8 cellular contexts compared by ENCODE assay signal in the genomic region with DNA sequence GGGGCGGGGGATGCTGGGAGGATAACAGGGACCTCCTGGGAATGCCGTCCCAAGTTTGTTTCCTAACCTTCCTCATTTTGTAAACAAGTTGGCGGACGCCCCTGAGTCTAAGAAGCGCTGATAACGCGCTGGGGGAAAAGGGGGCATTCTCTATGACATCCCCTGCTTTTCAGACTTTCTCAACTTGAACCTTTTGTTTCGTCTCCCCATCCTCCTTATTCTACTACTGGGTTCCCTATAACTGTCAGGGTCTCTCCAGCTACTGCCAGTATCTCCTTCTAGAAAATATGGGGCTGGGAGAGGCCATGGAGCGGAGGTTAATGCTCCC. TPM values are rescaled to one million over a fixed set of nuclear protein-coding genes. Genes with fewer than 3 reads are reported as not detected.
DNase-seq lines count a peak whose midpoint lies in the region; ATAC-seq, FAIRE-seq and TF ChIP-seq lines count a peak whose summit lies in the region.

No MANE protein-coding gene starts in this region.

- FAIRE-seq in endothelial cell of umbilical vein (lab: Jason Lieb, UNC), result no peak

- H3K9me2 ChIP-seq in OCI-LY7 (ENCODE audit: insufficient read depth, low read length), result no peaks in the 10 kb centered on the region

- intact Hi-C loops in CD4-positive, alpha-beta T cell (cut with DNase I, micrococcal nuclease), result loop anchor here (2.0 to 5.0 kb wide), 3 partner anchors 64 to 418 kb away; a partner anchor contains a TSS
- intact Hi-C loops in OCI-LY7 (cut with micrococcal nuclease; ENCODE audit: unreplicated experiment), result no loop called here
- intact Hi-C loops in endothelial cell of umbilical vein (cut with micrococcal nuclease), result no loop called here

- peak overlapping the region; percentile 83 for H3K4me3 ChIP-seq in OCI-LY7 (ENCODE audit: low read depth, low read length, poor library complexity, severe bottlenecking)
- peak overlapping the region; percentile 30 to 59 (median 48) for H3K4me3 ChIP-seq in endothelial cell of umbilical vein (replicated peaks in 1 of 3; ENCODE audit: insufficient read depth in 1 of 3, low read depth in 1 of 3, low read length in 3 of 3)
- peak overlapping the region; percentile 80 for H3K4me3 ChIP-seq in osteoblast (ENCODE audit: insufficient read depth, low read length)

- no peaks in the 10 kb centered on the region for H3K27me3 ChIP-seq in CD4-positive, alpha-beta T cell (ENCODE audit: control insufficient read depth, insufficient read depth, low read length)
- H3K27me3 ChIP-seq in endothelial cell of umbilical vein (ENCODE audit: control insufficient read depth in 2 of 2, insufficient read depth in 2 of 2, low read length in 2 of 2) (no peaks in the 10 kb centered on the region), osteoblast (ENCODE audit: insufficient read depth, low read length) (peaks cover 13% of the 10 kb centered on the region)

- H4K20me1 ChIP-seq in OCI-LY7 (ENCODE audit: insufficient read depth, low read length) (no peaks in the 10 kb centered on the region), endothelial cell of umbilical vein (replicated peaks; ENCODE audit: control insufficient read depth, extremely low read depth, insufficient read depth, low read length) (no peaks in the 10 kb centered on the region), osteoblast (ENCODE audit: insufficient read depth, low read length) (no peaks in the 10 kb centered on the region)

- no peak for TF ChIP-seq POLR2A in endothelial cell of umbilical vein (IDR thresholded peaks at IDR 0.05; ENCODE audit: low read depth, low read length)

- ATAC-seq in CD4-positive, alpha-beta T cell (ENCODE audit: poor library complexity), result no peak
- no peak for ATAC-seq in HG03354 (IDR thresholded peaks at IDR 0.05; ENCODE audit: poor library complexity, severe bottlenecking, unreplicated experiment)
- ATAC-seq in HG03521 (IDR thresholded peaks at IDR 0.05; ENCODE audit: unreplicated experiment), result no peak

- no peak overlapping the region for H3K27ac ChIP-seq in CD4-positive, alpha-beta T cell (ENCODE audit: low read depth, low read length)
- H3K27ac ChIP-seq in OCI-LY7 (ENCODE audit: low read depth, low read length, poor library complexity, severe bottlenecking), result no peak overlapping the region
- no peak overlapping the region for H3K27ac ChIP-seq in endothelial cell of umbilical vein (ENCODE audit: insufficient read depth, low read depth, low read length)
- H3K27ac ChIP-seq in osteoblast (ENCODE audit: low read depth, low read length), result no peak overlapping the region

- H3K9ac ChIP-seq in endothelial cell of umbilical vein (replicated peaks; ENCODE audit: extremely low read depth, insufficient read depth, low read length), result peak overlapping the region; percentile 68

- CTCF ChIA-PET in CD4-positive, alpha-beta T cell (lab: Charles Lee), result no interaction called here
- CTCF ChIA-PET in OCI-LY7 (lab: Charles Lee; ENCODE audit: unreplicated experiment), result interaction anchor here (1.3 kb wide), 1 partner anchor 32 kb away, joined by 3 read pairs; no protein-coding TSS in a partner anchor
- CTCF ChIA-PET in endothelial cell of umbilical vein (lab: Charles Lee), result interaction anchor here (0.9 to 1.2 kb wide), 2 partner anchors 24 to 65 kb away, joined by 3 read pairs; no protein-coding TSS in a partner anchor

- H3K79me2 ChIP-seq in OCI-LY7 (ENCODE audit: insufficient read depth, low read depth, low read length) (no peaks in the 10 kb centered on the region), endothelial cell of umbilical vein (ENCODE audit: control insufficient read depth, insufficient read depth, low read length) (no peaks in the 10 kb centered on the region), osteoblast (ENCODE audit: insufficient read depth, low read length) (no peaks in the 10 kb centered on the region)

- H3K36me3 ChIP-seq in OCI-LY7 (ENCODE audit: insufficient read depth, low read length) (no peaks in the 10 kb centered on the region), endothelial cell of umbilical vein (ENCODE audit: control insufficient read depth in 2 of 2, extremely low read depth in 1 of 2, insufficient read depth in 2 of 2, low read length in 2 of 2) (peaks cover 0 to 2% of the 10 kb centered on the region in 2 experiments), osteoblast (ENCODE audit: insufficient read depth, low read length) (no peaks in the 10 kb centered on the region)

- no peaks in the 10 kb centered on the region for H3K9me3 Mint-ChIP-seq in CD4-positive, alpha-beta T cell

- H3K36me3 Mint-ChIP-seq in CD4-positive, alpha-beta T cell (ENCODE audit: low read depth), result peaks cover 6% of the 10 kb centered on the region

- POLR2A ChIA-PET in CD4-positive, alpha-beta T cell (lab: Charles Lee), result interaction anchor here (0.6 to 1.9 kb wide), 5 partner anchors 22 to 1731 kb away, joined by 3 to 18 read pairs (median 8); a partner anchor contains a TSS
- POLR2A ChIA-PET in OCI-LY7 (lab: Charles Lee), result no interaction called here
- POLR2A ChIA-PET in endothelial cell of umbilical vein (lab: Charles Lee), result no interaction called here

- H3K4me1 Mint-ChIP-seq in CD4-positive, alpha-beta T cell (ENCODE audit: low read depth), result peaks cover 14% of the 10 kb centered on the region

- no peak for DNase-seq in CD4-positive, alpha-beta T cell
- no peak for DNase-seq in OCI-LY7 (ENCODE audit: low spot score)
- DNase-seq in endothelial cell of umbilical vein (ENCODE audit: low read depth, low spot score), result no peak
- DNase-seq in osteoblast (ENCODE audit: insufficient read length, low spot score, missing footprints), result no peak
- no peak for DNase-seq in RPMI8226
- DNase-seq in NOMO-1 treated with DMSO at 0.1 percent for 48 hours (lab: John Stamatoyannopoulos, UW; ENCODE audit: unreplicated experiment), result no peak

- BruUV-seq in OCI-LY7 (replicated peaks; lab: Mats Ljungman, UMichigan) (no TSS peak), endothelial cell of umbilical vein (replicated peaks; lab: Mats Ljungman, UMichigan) (no TSS peak)

- peak overlapping the region; percentile 98 for H2AFZ ChIP-seq in OCI-LY7 (ENCODE audit: low read length)
- H2AFZ ChIP-seq in endothelial cell of umbilical vein (ENCODE audit: low read depth, low read length), result peak overlapping the region; percentile 76
- H2AFZ ChIP-seq in osteoblast (ENCODE audit: low read length), result peak overlapping the region; percentile 51

- dilution Hi-C loops in endothelial cell of umbilical vein (cut with MboI; ENCODE audit: extremely low pct_ligation_motif_present, low sequenced_read_pairs), result no loop called here

- H3K27ac Mint-ChIP-seq in CD4-positive, alpha-beta T cell, result peak overlapping the region; percentile 70

- no peaks in the 10 kb centered on the region for H3K9me1 ChIP-seq in endothelial cell of umbilical vein (replicated peaks; ENCODE audit: control insufficient read depth, extremely low read depth, insufficient read depth, low read length)

- H3K4me3 Mint-ChIP-seq in CD4-positive, alpha-beta T cell, result peak overlapping the region; percentile 87

- H3K4me1 ChIP-seq in OCI-LY7 (ENCODE audit: insufficient read depth, low read length, poor library complexity, severe bottlenecking), result peaks cover 15% of the 10 kb centered on the region
- H3K4me1 ChIP-seq in endothelial cell of umbilical vein (ENCODE audit: control insufficient read depth, extremely low read depth, insufficient read depth, low read length), result peaks cover 11% of the 10 kb centered on the region
- H3K4me1 ChIP-seq in osteoblast (ENCODE audit: insufficient read depth, low read length), result peaks cover 14% of the 10 kb centered on the region

- TF ChIP-seq CTCF in CD4-positive, alpha-beta T cell (IDR thresholded peaks at IDR 0.05), result no peak
- TF ChIP-seq CTCF in OCI-LY7 (conservative IDR thresholded peaks at IDR 0.05; ENCODE audit: low read length) (no peak), endothelial cell of umbilical vein (IDR thresholded peaks at IDR 0.05; ENCODE audit: extremely low read depth in 1 of 2, insufficient read depth in 1 of 2, low read depth in 1 of 2, low read length in 2 of 2) (no peak), osteoblast (IDR thresholded peaks at IDR 0.05; ENCODE audit: extremely low read depth, low read depth, low read length) (no peak)

- no peaks in the 10 kb centered on the region for H3K9me3 ChIP-seq in CD4-positive, alpha-beta T cell (ENCODE audit: control insufficient read depth, low read length)
- H3K9me3 ChIP-seq in OCI-LY7 (ENCODE audit: low read length), result no peaks in the 10 kb centered on the region
- no peaks in the 10 kb centered on the region for H3K9me3 ChIP-seq in endothelial cell of umbilical vein (replicated peaks; ENCODE audit: control insufficient read depth, insufficient read depth, low read length)
- no peaks in the 10 kb centered on the region for H3K9me3 ChIP-seq in osteoblast (ENCODE audit: low read depth, low read length)

- H3K27me3 Mint-ChIP-seq in CD4-positive, alpha-beta T cell, result no peaks in the 10 kb centered on the region

- H3K4me2 ChIP-seq in OCI-LY7 (ENCODE audit: low read length) (peak overlapping the region; percentile 97), endothelial cell of umbilical vein (ENCODE audit: insufficient read depth, low read length) (peak overlapping the region; percentile 70), osteoblast (ENCODE audit: insufficient read depth, low read length) (peak overlapping the region; percentile 91)

RNA-seq across cellular contexts. Expression of a gene that starts 0.7 kb away (rescaled TPM):
- 1 to 10 TPM; 8.0 to 8.5 TPM for total RNA-seq in CD4-positive, alpha-beta T cell
- total RNA-seq in OCI-LY7 (2014; rRNA removed; shearing (Covaris generic)), result 0.39 and 0.92 TPM in 2 replicates
- total RNA-seq in OCI-LY7 (2022) (1.2 and 2.7 TPM in 2 replicates), endothelial cell of umbilical vein (2.5 and 2.6 TPM in 2 replicates), osteoblast (3.3 and 4.1 TPM in 2 replicates)
- 2.1 and 3.8 TPM in 2 replicates for polyA plus RNA-seq in endothelial cell of umbilical vein
- 1.2 and 1.3 TPM in 2 replicates for polyA plus RNA-seq in endothelial cell of umbilical vein (2011; cell fraction: cytosol; rRNA removed)
- polyA plus RNA-seq in endothelial cell of umbilical vein (2011; cell fraction: nucleus; rRNA removed), result 1.4 and 2.0 TPM in 2 replicates
- 2.2 and 3.1 TPM in 2 replicates for polyA plus RNA-seq in endothelial cell of umbilical vein (2012)
- polyA minus RNA-seq in endothelial cell of umbilical vein, result 4.4 and 5.8 TPM in 2 replicates
- polyA minus RNA-seq in endothelial cell of umbilical vein (2011; cell fraction: cytosol; rRNA and poly(A)+ RNA removed), result not detected
- polyA minus RNA-seq in endothelial cell of umbilical vein (2011; cell fraction: nucleus; rRNA and poly(A)+ RNA removed), result 4.3 and 4.9 TPM in 2 replicates

RNA-seq across cellular contexts. Expression of a gene that starts 26.8 kb away (rescaled TPM):
- total RNA-seq in CD4-positive, alpha-beta T cell, result 1 to 10 TPM; 4.0 to 5.0 TPM
- total RNA-seq in OCI-LY7 (2014; rRNA removed; shearing (Covaris generic)), result not detected in 2 replicates
- total RNA-seq in OCI-LY7 (2022) (not detected in 2 replicates), endothelial cell of umbilical vein (not detected in 2 replicates), osteoblast (not detected in 2 replicates)
- polyA plus RNA-seq in endothelial cell of umbilical vein, result not detected in 2 replicates
- 0.01 TPM in 1 of 2 replicates, not detected in the other for polyA plus RNA-seq in endothelial cell of umbilical vein (2011; cell fraction: cytosol; rRNA removed)
- 0.15 and 0.17 TPM in 2 replicates for polyA plus RNA-seq in endothelial cell of umbilical vein (2011; cell fraction: nucleus; rRNA removed)
- polyA plus RNA-seq in endothelial cell of umbilical vein (2012), result not detected in 2 replicates
- polyA minus RNA-seq in endothelial cell of umbilical vein, result not detected in 2 replicates
- not detected for polyA minus RNA-seq in endothelial cell of umbilical vein (2011; cell fraction: cytosol; rRNA and poly(A)+ RNA removed)
- not detected in 2 replicates for polyA minus RNA-seq in endothelial cell of umbilical vein (2011; cell fraction: nucleus; rRNA and poly(A)+ RNA removed)

Comparison
In these comparisons a context has a peak if more than half of its experiments do, and no peak if none do; other contexts are left out.
1. intact Hi-C loops: an anchor here in CD4-positive, alpha-beta T cell (2.0 to 5.0 kb wide); none called in OCI-LY7 and endothelial cell of umbilical vein.